13 cellular contexts compared by ENCODE assay signal in the genomic region with DNA sequence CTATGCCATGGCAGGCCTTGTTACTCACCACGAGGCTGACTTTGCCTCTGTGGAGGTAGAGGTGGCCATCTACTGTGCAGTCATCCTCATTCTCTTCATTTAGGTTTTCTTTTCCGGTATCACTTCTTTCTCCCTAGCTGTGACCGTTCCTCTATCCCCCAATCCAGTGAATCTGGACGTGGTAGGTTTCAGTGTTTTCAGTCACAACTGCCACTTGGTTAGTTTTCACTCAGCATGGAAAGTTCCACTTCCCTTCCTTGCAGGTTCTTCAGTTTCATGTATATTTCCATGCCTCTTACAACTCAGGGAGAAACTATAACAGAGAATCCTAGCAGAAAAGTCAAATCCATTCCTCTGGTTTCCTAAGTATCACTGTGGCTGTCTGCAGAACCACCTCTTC. TPM values are rescaled to one million over a fixed set of nuclear protein-coding genes. Genes with fewer than 3 reads are reported as not detected.
A peak's percentile ranks its signal among the peaks of the same experiment; 100 is the strongest.
DNase-seq lines count a peak whose midpoint lies in the region; ATAC-seq lines count a peak whose summit lies in the region.
"Had no signal": no experiment of that assay in that cellular context is flagged by ENCODE, and none has a peak within 500 bp of the region (broad histone marks: within the 10 kb centered on the region; RNA-seq: fewer than 3 reads in every experiment).

No MANE protein-coding gene starts in this region.

- peaks cover 38 to 59% (median 58%) of the 10 kb centered on the region in 3 donors for H3K4me1 ChIP-seq in skeletal muscle tissue (ENCODE audit: control insufficient read depth in 3 of 3, insufficient read depth in 3 of 3, low read length in 3 of 3)

- no peaks in the 10 kb centered on the region for H3K27me3 ChIP-seq in skeletal muscle tissue (ENCODE audit: control insufficient read depth in 3 of 3, insufficient read depth in 3 of 3, low read length in 3 of 3)
- H3K27me3 ChIP-seq: heart left ventricle, upper lobe of right lung had no signal

- H3K36me3 ChIP-seq in skeletal muscle tissue (ENCODE audit: control insufficient read depth in 3 of 3, insufficient read depth in 3 of 3, low read length in 3 of 3): peaks cover 3 to 27% (median 25%) of the 10 kb centered on the region in 3 donors

- peak overlapping the region; percentile 78 for H3K4me3 Mint-ChIP-seq in activated CD4-positive, alpha-beta T cell treated with anti-CD3 and anti-CD28 coated beads, Interleukin-2, amount 10 ng/mL, durations not matched to agents 24 days and 14 days
- H3K4me3 Mint-ChIP-seq in central memory CD8-positive, alpha-beta T cell: peak overlapping the region; percentile 95

- peak overlapping the region in 1 of 3 donors; percentile 13 for H3K4me3 ChIP-seq in skeletal muscle tissue (ENCODE audit: low read length in 3 of 3)
- H3K4me3 ChIP-seq: upper lobe of right lung had no signal

- H3K9me3 ChIP-seq in skeletal muscle tissue (ENCODE audit: control insufficient read depth in 3 of 3, low read length in 3 of 3): no peaks in the 10 kb centered on the region
- H3K9me3 ChIP-seq: heart left ventricle, upper lobe of right lung had no signal

- intact Hi-C loops in activated CD4-positive, alpha-beta T cell treated with anti-CD3 and anti-CD28 coated beads, Interleukin-2, amount 10 ng/mL, durations not matched to agents 24 days and 14 days (cut with micrococcal nuclease): loop anchor here (2.0 to 5.0 kb wide), 3 partner anchors 83 to 1436 kb away; partner anchors contain the start of gene PITPNB

- peak overlapping the region; percentile 4 to 27 (median 8) for H3K9ac ChIP-seq in skeletal muscle tissue (ENCODE audit: low read depth in 1 of 3, low read length in 3 of 3)

- H3K4me1 Mint-ChIP-seq in activated CD4-positive, alpha-beta T cell treated with anti-CD3 and anti-CD28 coated beads, Interleukin-2, amount 10 ng/mL, durations not matched to agents 24 days and 14 days: peaks cover 71% of the 10 kb centered on the region
- H3K4me1 Mint-ChIP-seq in central memory CD8-positive, alpha-beta T cell: peaks cover 61% of the 10 kb centered on the region

- H3K27ac Mint-ChIP-seq in activated CD4-positive, alpha-beta T cell treated with anti-CD3 and anti-CD28 coated beads, Interleukin-2, amount 10 ng/mL, durations not matched to agents 24 days and 14 days: peak overlapping the region; percentile 89
- H3K27ac Mint-ChIP-seq in central memory CD8-positive, alpha-beta T cell (ENCODE audit: low read depth): peak overlapping the region; percentile 98

- no peak overlapping the region for H3K27ac ChIP-seq in skeletal muscle tissue (ENCODE audit: low read depth, low read length)
- H3K27ac ChIP-seq: upper lobe of right lung had no signal

- H3K27me3 Mint-ChIP-seq in activated CD4-positive, alpha-beta T cell treated with anti-CD3 and anti-CD28 coated beads, Interleukin-2, amount 10 ng/mL, durations not matched to agents 24 days and 14 days: no peaks in the 10 kb centered on the region
- no peaks in the 10 kb centered on the region for H3K27me3 Mint-ChIP-seq in central memory CD8-positive, alpha-beta T cell

- H3K36me3 Mint-ChIP-seq in activated CD4-positive, alpha-beta T cell treated with anti-CD3 and anti-CD28 coated beads, Interleukin-2, amount 10 ng/mL, durations not matched to agents 24 days and 14 days (ENCODE audit: low read depth): peaks cover 39% of the 10 kb centered on the region
- peaks cover 35% of the 10 kb centered on the region for H3K36me3 Mint-ChIP-seq in central memory CD8-positive, alpha-beta T cell (ENCODE audit: insufficient read depth)

- no peak for ATAC-seq in central memory CD8-positive, alpha-beta T cell (replicated peaks; ENCODE audit: extremely low read depth, poor library complexity, severe bottlenecking)
- ATAC-seq in HG02623 (IDR thresholded peaks at IDR 0.05; ENCODE audit: unreplicated experiment): no peak
- ATAC-seq: heart left ventricle, PC-3, upper lobe of right lung had no signal

- DNase-seq in activated CD4-positive, alpha-beta T cell treated with anti-CD3 and anti-CD28 coated beads, Interleukin-2, amount 10 ng/mL, durations not matched to agents 24 days and 14 days: no peak
- DNase-seq in activated CD4-positive, alpha-beta T cell treated with anti-CD3 and anti-CD28 coated beads, Interleukin-2, amount 50 U/mL, for 4 hours: no peak
- DNase-seq in MV-4-11 (lab: John Stamatoyannopoulos, UW) (peak; percentile 91), NOMO-1 (lab: John Stamatoyannopoulos, UW; ENCODE audit: unreplicated experiment in 2 of 2) (no peak)
- DNase-seq in central memory CD8-positive, alpha-beta T cell (ENCODE audit: low spot score in 2 of 2): no peak
- DNase-seq in stimulated activated CD4-positive, alpha-beta T cell treated with anti-CD3 and anti-CD28 coated beads, Interleukin-2, amount 100 ng/mL, for 24 hours: no peak
- DNase-seq: activated CD8-positive, alpha-beta memory T cell treated with anti-CD3 and anti-CD28 coated beads for 24 hours; heart left ventricle; PC-3; stimulated activated CD4-positive, alpha-beta T cell treated with anti-CD3 and anti-CD28 coated beads, Interleukin-2, amount 100 ng/mL, for 48 hours; upper lobe of right lung had no signal

- H3K9me3 Mint-ChIP-seq in activated CD4-positive, alpha-beta T cell treated with anti-CD3 and anti-CD28 coated beads, Interleukin-2, amount 10 ng/mL, durations not matched to agents 24 days and 14 days: no peaks in the 10 kb centered on the region
- no peaks in the 10 kb centered on the region for H3K9me3 Mint-ChIP-seq in central memory CD8-positive, alpha-beta T cell

RNA-seq across cellular contexts. Expression of gene HPS4, which starts 1.9 kb away (rescaled TPM):
- total RNA-seq in activated CD4-positive, alpha-beta T cell treated with anti-CD3 and anti-CD28 coated beads, Interleukin-2, amount 10 ng/mL, durations not matched to agents 24 days and 14 days: 47.0 and 51.2 TPM in 2 replicates
- 20.9 TPM for total RNA-seq in skeletal muscle tissue

RNA-seq across cellular contexts. Expression of gene SRRD, which starts 2.0 kb away (rescaled TPM):
- total RNA-seq in activated CD4-positive, alpha-beta T cell treated with anti-CD3 and anti-CD28 coated beads, Interleukin-2, amount 10 ng/mL, durations not matched to agents 24 days and 14 days: 28.1 and 32.4 TPM in 2 replicates
- total RNA-seq in skeletal muscle tissue: 8.9 TPM

RNA-seq across cellular contexts. Expression of gene TFIP11, which starts 30.6 kb away (rescaled TPM):
- total RNA-seq in activated CD4-positive, alpha-beta T cell treated with anti-CD3 and anti-CD28 coated beads, Interleukin-2, amount 10 ng/mL, durations not matched to agents 24 days and 14 days: 51.2 and 56.3 TPM in 2 replicates
- 30.3 TPM for total RNA-seq in skeletal muscle tissue

RNA-seq across cellular contexts. Expression of gene ASPHD2, which starts 52.6 kb away (rescaled TPM):
- 19.4 and 20.7 TPM in 2 replicates for total RNA-seq in activated CD4-positive, alpha-beta T cell treated with anti-CD3 and anti-CD28 coated beads, Interleukin-2, amount 10 ng/mL, durations not matched to agents 24 days and 14 days
- total RNA-seq in skeletal muscle tissue: 1.0 TPM
